1 cellular context compared by ENCODE assay signal in genomic region chr2:54557601-54558187, GRCh38.
TF ChIP-seq lines count a peak whose summit lies in the region.

No MANE protein-coding gene starts in this region.

TF ChIP-seq in HepG2, 621 proteins besides CTCF, POLR2A, EP300 and RAD21 (continued from another document and continues in another):
- TF ChIP-seq ZNF260 (CRISPR knock-in tag; IDR thresholded peaks at IDR 0.05; ENCODE audit: borderline replicate concordance, low read depth), result no peak
- TF ChIP-seq THYN1 (CRISPR knock-in tag; IDR thresholded peaks at IDR 0.05; ENCODE audit: borderline replicate concordance, low read depth), result no peak
- peak; percentile 90; the same call in 1 of the 2 replicates for TF ChIP-seq SAFB2 (CRISPR knock-in tag; IDR thresholded peaks at IDR 0.05; ENCODE audit: borderline replicate concordance, low read depth)
- no peak for TF ChIP-seq ZNF576 (CRISPR knock-in tag; IDR thresholded peaks at IDR 0.05)
- TF ChIP-seq ZHX2 (IDR thresholded peaks at IDR 0.05; ENCODE audit: low read depth), result peak; percentile 64
- TF ChIP-seq ZHX2 (CRISPR knock-in tag; IDR thresholded peaks at IDR 0.05; ENCODE audit: borderline replicate concordance), result no peak
- no peak for TF ChIP-seq PREB (CRISPR knock-in tag; IDR thresholded peaks at IDR 0.05)
- no peak for TF ChIP-seq HDAC6 (IDR thresholded peaks at IDR 0.05; ENCODE audit: low read depth, low read length)
- TF ChIP-seq ZNF740 (CRISPR knock-in tag; IDR thresholded peaks at IDR 0.05), result no peak
- TF ChIP-seq ZFP36L1 (CRISPR knock-in tag; IDR thresholded peaks at IDR 0.05), result peak; percentile 82
- TF ChIP-seq ZNF670 (CRISPR knock-in tag; IDR thresholded peaks at IDR 0.05; ENCODE audit: borderline replicate concordance), result peak; percentile 72; the same call in 1 of the 2 replicates
- TF ChIP-seq TP53 (CRISPR knock-in tag; conservative IDR thresholded peaks at IDR 0.05), result no peak
- TF ChIP-seq ZBTB38 (CRISPR knock-in tag; IDR thresholded peaks at IDR 0.05), result peak; percentile 87
- TF ChIP-seq PRMT3 (CRISPR knock-in tag; IDR thresholded peaks at IDR 0.05; ENCODE audit: borderline replicate concordance, low read depth), result no peak
- TF ChIP-seq NBN (conservative IDR thresholded peaks at IDR 0.05), result no peak
- TF ChIP-seq ZNF484 (CRISPR knock-in tag; IDR thresholded peaks at IDR 0.05; ENCODE audit: borderline replicate concordance, low read depth), result no peak
- TF ChIP-seq REST (IDR thresholded peaks at IDR 0.05; ENCODE audit: borderline replicate concordance in 1 of 2, low read depth in 1 of 2, low read length in 2 of 2), result peak in 1 of 2 experiments; percentile 78; a peak in 2 of 4 replicates
- TF ChIP-seq HOXA5 (CRISPR knock-in tag; IDR thresholded peaks at IDR 0.05), result peak; percentile 84; the same call in 1 of the 2 replicates
- 0 out of 2 replicates have a peak, but pooled peaks have one; percentile 19 for TF ChIP-seq ZNF816 (CRISPR knock-in tag; IDR thresholded peaks at IDR 0.05; ENCODE audit: borderline replicate concordance)
- TF ChIP-seq ZBED4 (CRISPR knock-in tag; IDR thresholded peaks at IDR 0.05; ENCODE audit: borderline replicate concordance), result peak; percentile 74
- 0 out of 2 replicates have a peak, but pooled peaks have one; percentile 24 for TF ChIP-seq TOPORS (CRISPR knock-in tag; IDR thresholded peaks at IDR 0.05)
- TF ChIP-seq TBL1XR1 (IDR thresholded peaks at IDR 0.05; ENCODE audit: borderline replicate concordance, low read length, partially characterized antibody), result no peak
- no peak for TF ChIP-seq DDIT3 (CRISPR knock-in tag; IDR thresholded peaks at IDR 0.05)
- TF ChIP-seq MTERF4 (CRISPR knock-in tag; IDR thresholded peaks at IDR 0.05), result peak; percentile 89
- no peak for TF ChIP-seq ZFP36 (IDR thresholded peaks at IDR 0.05; ENCODE audit: borderline replicate concordance, low read depth, low read length, partially characterized antibody)
- TF ChIP-seq SNAI1 (CRISPR knock-in tag; IDR thresholded peaks at IDR 0.05; ENCODE audit: borderline replicate concordance), result no peak
- TF ChIP-seq NKX3-1 (CRISPR knock-in tag; IDR thresholded peaks at IDR 0.05), result peak; percentile 68; the same call in 1 of the 2 replicates
- TF ChIP-seq ZNF264 (CRISPR knock-in tag; IDR thresholded peaks at IDR 0.05), result no peak
- TF ChIP-seq HINFP (CRISPR knock-in tag; IDR thresholded peaks at IDR 0.05; ENCODE audit: low read depth), result 0 out of 2 replicates have a peak, but pooled peaks have one; percentile 38
- no peak for TF ChIP-seq MAF1 (CRISPR knock-in tag; IDR thresholded peaks at IDR 0.05; ENCODE audit: borderline replicate concordance)
- TF ChIP-seq ZNF44 (CRISPR knock-in tag; IDR thresholded peaks at IDR 0.05), result no peak
- no peak for TF ChIP-seq NPAS2 (CRISPR knock-in tag; IDR thresholded peaks at IDR 0.05; ENCODE audit: borderline replicate concordance)
- no peak for TF ChIP-seq ZNF770 (CRISPR knock-in tag; IDR thresholded peaks at IDR 0.05)
- no peak; the same call in 1 of the 2 replicates for TF ChIP-seq ESRRA (CRISPR knock-in tag; IDR thresholded peaks at IDR 0.05; ENCODE audit: low read depth)
